ENCODE assay signal across 16 cellular contexts in genomic region chr14:100313045-100313400, GRCh38. TPM values are rescaled to one million over a fixed set of nuclear protein-coding genes. Genes with fewer than 3 reads are reported as not detected.
DNase-seq lines count a peak whose midpoint lies in the region; ATAC-seq and TF ChIP-seq lines count a peak whose summit lies in the region.
"Had no signal": no experiment of that assay in that cellular context is flagged by ENCODE, and none has a peak within 500 bp of the region (broad histone marks: within the 10 kb centered on the region; RNA-seq: fewer than 3 reads in every experiment).

No MANE protein-coding gene starts in this region.

- no peak overlapping the region for H3K23ac ChIP-seq in mesenchymal stem cell (ENCODE audit: low read length in 2 of 2)

- in situ Hi-C loops in gastrocnemius medialis (cut with MboI; ENCODE audit: low sequenced_read_pairs in 4 of 4): no loop called here

- CTCF ChIA-PET in activated B cell treated with CpG ODN at 0.5 μM for 24 hours (lab: Charles Lee) (interaction anchor here (1.6 kb wide), 1 partner anchor 28 kb away, joined by 5 read pairs; no protein-coding TSS in a partner anchor), SK-N-SH (lab: Yijun Ruan, JAX) (interaction anchor here (1.9 to 2.0 kb wide), 2 partner anchors 10 to 72 kb away, joined by 5 to 8 read pairs; no protein-coding TSS in a partner anchor)

- H3K27me3 ChIP-seq in HL-60 (ENCODE audit: insufficient read depth, poor library complexity, severe bottlenecking) (no peaks in the 10 kb centered on the region), mesenchymal stem cell (ENCODE audit: control insufficient read depth in 1 of 2, insufficient read depth in 1 of 2, low read length in 2 of 2) (peaks cover 0 to 27% of the 10 kb centered on the region in 2 experiments), gastrocnemius medialis (no peaks in the 10 kb centered on the region), SK-N-SH (ENCODE audit: insufficient read depth) (no peaks in the 10 kb centered on the region)
- H3K27me3 ChIP-seq: BE2C had no signal

- peak overlapping the region; percentile 71 for H4K8ac ChIP-seq in mesenchymal stem cell (ENCODE audit: low read length)

- 70% methylated on average over 8 of the region's 8 CpGs for WGBS in mesenchymal stem cell
- WGBS in SK-N-SH (ENCODE audit: low lambda C conversion rate): 80% methylated on average over 1 of the region's 8 CpGs

- H3K27ac Mint-ChIP-seq in activated B cell treated with CpG ODN at 0.5 μM for 24 hours: peak overlapping the region; percentile 57

- H2BK5ac ChIP-seq in mesenchymal stem cell (ENCODE audit: low read depth, low read length, poor library complexity, severe bottlenecking): no peak overlapping the region

- H3K9ac ChIP-seq in mesenchymal stem cell (ENCODE audit: low read length) (no peak overlapping the region), SK-N-SH (no peak overlapping the region)

- H2BK15ac ChIP-seq in mesenchymal stem cell (ENCODE audit: low read depth, poor library complexity, severe bottlenecking): peak overlapping the region; percentile 40

- no peak overlapping the region for H3K4me3 Mint-ChIP-seq in activated B cell treated with CpG ODN at 0.5 μM for 24 hours

- H3K4me1 Mint-ChIP-seq in activated B cell treated with CpG ODN at 0.5 μM for 24 hours: peaks cover 22% of the 10 kb centered on the region

- ATAC-seq in activated B cell treated with CpG ODN at 0.5 μM for 24 hours (ENCODE audit: low read depth): no peak
- no peak for ATAC-seq in gastrocnemius medialis

- no peaks in the 10 kb centered on the region for H3K79me2 ChIP-seq in SK-N-SH (ENCODE audit: insufficient read depth)

- no peak overlapping the region for H2AK5ac ChIP-seq in mesenchymal stem cell (ENCODE audit: low read length, severe bottlenecking)

- no peak for TF ChIP-seq POLR2A in gastrocnemius medialis (IDR thresholded peaks at IDR 0.05)

- H2BK12ac ChIP-seq in mesenchymal stem cell (ENCODE audit: low read length in 2 of 2): no peak overlapping the region

- DNase-seq in HL-60 (ENCODE audit: low read depth in 1 of 2, low spot score in 1 of 2): no peak
- DNase-seq in activated B cell treated with CpG ODN at 0.5 μM for 24 hours: no peak
- DNase-seq in mesenchymal stem cell: no peak
- no peak for DNase-seq in gastrocnemius medialis
- DNase-seq in NOMO-1 treated with DMSO at 0.1 percent for 48 hours (lab: John Stamatoyannopoulos, UW; ENCODE audit: unreplicated experiment): no peak
- DNase-seq in stimulated activated CD4-positive, alpha-beta T cell treated with anti-CD3 and anti-CD28 coated beads, Interleukin-2, amount 100 ng/mL, for 24 hours: no peak
- DNase-seq in NCI-H2227 (lab: John Stamatoyannopoulos, UW; ENCODE audit: unreplicated experiment): no peak
- no peak for DNase-seq in SK-N-SH
- DNase-seq: BE2C, DMS153, NCI-H1436 treated with DMSO at 0.1 percent for 48 hours, NCI-H226, NCI-H526, PC-9 had no signal

- POLR2A ChIA-PET in activated B cell treated with CpG ODN at 0.5 μM for 24 hours (lab: Charles Lee): interaction anchor here (0.8 to 1.2 kb wide), 4 partner anchors 10 to 120 kb away, joined by 3 read pairs; no protein-coding TSS in a partner anchor
- POLR2A ChIA-PET in SK-N-SH (lab: Yijun Ruan, JAX): no interaction called here

- H3K27ac ChIP-seq in HL-60 (replicated peaks) (peak overlapping the region; percentile 57), mesenchymal stem cell (ENCODE audit: low read length, poor library complexity, severe bottlenecking) (no peak overlapping the region), gastrocnemius medialis (peak overlapping the region; percentile 45 to 79 (median 62)), SK-N-SH (ENCODE audit: low read depth in 2 of 2, low read length in 1 of 2) (no peak overlapping the region)
- H3K27ac ChIP-seq: PC-9, SK-N-MC had no signal

- H4K91ac ChIP-seq in mesenchymal stem cell (ENCODE audit: low read length): no peak overlapping the region

- H3K36me3 Mint-ChIP-seq in activated B cell treated with CpG ODN at 0.5 μM for 24 hours (ENCODE audit: low read depth): no peaks in the 10 kb centered on the region

- no peak overlapping the region for H3K4ac ChIP-seq in mesenchymal stem cell (ENCODE audit: low read depth in 1 of 2, low read length in 2 of 2)

- H2AFZ ChIP-seq in mesenchymal stem cell (ENCODE audit: low read depth, low read length) (no peak overlapping the region), SK-N-SH (ENCODE audit: low read depth) (no peak overlapping the region)
- H2AFZ ChIP-seq: PC-9 had no signal

- no peaks in the 10 kb centered on the region for H3K9me2 ChIP-seq in SK-N-SH

- H3K36me3 ChIP-seq in mesenchymal stem cell (ENCODE audit: control insufficient read depth in 1 of 2, insufficient read depth in 2 of 2, low read depth in 1 of 2, low read length in 2 of 2) (peaks cover 0 to 4% of the 10 kb centered on the region in 2 experiments), gastrocnemius medialis (no peaks in the 10 kb centered on the region), SK-N-SH (replicated peaks in 1 of 2; ENCODE audit: control insufficient read depth in 1 of 2, insufficient read depth in 2 of 2, low read length in 1 of 2) (no peaks in the 10 kb centered on the region)
- H3K36me3 ChIP-seq: BE2C, HAP-1 had no signal

- H4K20me1 ChIP-seq in SK-N-SH (ENCODE audit: insufficient read depth): no peaks in the 10 kb centered on the region

- H3K4me3 ChIP-seq in HL-60 (replicated peaks; ENCODE audit: insufficient read depth, low read length) (no peak overlapping the region), mesenchymal stem cell (ENCODE audit: insufficient read depth in 1 of 2, low read depth in 1 of 2, low read length in 2 of 2) (no peak overlapping the region), gastrocnemius medialis (no peak overlapping the region), SK-N-SH (ENCODE audit: low read depth in 2 of 2, low read length in 1 of 2) (no peak overlapping the region)
- H3K4me3 ChIP-seq: HAP-1, PC-9, SK-N-MC had no signal

- no peak overlapping the region for H2BK120ac ChIP-seq in mesenchymal stem cell (ENCODE audit: low read depth, low read length)

- H3F3A ChIP-seq in SK-N-SH (replicated peaks; ENCODE audit: insufficient read depth): no peaks in the 10 kb centered on the region

- H3K9me3 ChIP-seq in mesenchymal stem cell (ENCODE audit: control insufficient read depth, low read length) (no peaks in the 10 kb centered on the region), gastrocnemius medialis (no peaks in the 10 kb centered on the region), SK-N-SH (no peaks in the 10 kb centered on the region)
- H3K9me3 ChIP-seq: BE2C, HAP-1 had no signal

- no peak overlapping the region for H3K18ac ChIP-seq in mesenchymal stem cell (ENCODE audit: low read depth in 1 of 2, low read length in 2 of 2)

- intact Hi-C loops in activated B cell treated with CpG ODN at 0.5 μM for 24 hours (cut with micrococcal nuclease): no loop called here
- intact Hi-C loops in gastrocnemius medialis (cut with DNase I; ENCODE audit: low total_unique reads): no loop called here

- H3K9me3 Mint-ChIP-seq in activated B cell treated with CpG ODN at 0.5 μM for 24 hours: no peaks in the 10 kb centered on the region

- H3K4me2 ChIP-seq in mesenchymal stem cell (ENCODE audit: low read length, poor library complexity, severe bottlenecking) (no peak overlapping the region), SK-N-SH (no peak overlapping the region)
- H3K4me2 ChIP-seq: PC-9 had no signal

- no peak for TF ChIP-seq CTCF in HL-60 (IDR thresholded peaks at IDR 0.05; ENCODE audit: insufficient read depth, low read length)
- no peak for TF ChIP-seq CTCF in activated B cell treated with CpG ODN at 0.5 μM for 24 hours (IDR thresholded peaks at IDR 0.05)
- TF ChIP-seq CTCF in gastrocnemius medialis (IDR thresholded peaks at IDR 0.05 in 4 of 5, conservative IDR thresholded peaks at IDR 0.05 in 1 of 5): no peak
- TF ChIP-seq CTCF in SK-N-SH (IDR thresholded peaks at IDR 0.05): no peak

- H3K4me1 ChIP-seq in mesenchymal stem cell (ENCODE audit: control insufficient read depth, insufficient read depth, low read depth, low read length) (peaks cover 17% of the 10 kb centered on the region), gastrocnemius medialis (peaks cover 16 to 22% of the 10 kb centered on the region in 2 donors), SK-N-SH (ENCODE audit: control insufficient read depth in 1 of 2, insufficient read depth in 2 of 2, low read depth in 1 of 2, low read length in 1 of 2) (peaks cover 0 to 15% of the 10 kb centered on the region in 2 experiments; a peak in 1 of 4 replicates)
- H3K4me1 ChIP-seq: BE2C had no signal

- peak overlapping the region in 1 of 2 experiments; percentile 6 for H3K14ac ChIP-seq in mesenchymal stem cell (ENCODE audit: low read length in 2 of 2)

- no peak for TF ChIP-seq EP300 in SK-N-SH (IDR thresholded peaks at IDR 0.05; ENCODE audit: borderline replicate concordance in 1 of 2, low read depth in 1 of 2, low read length in 1 of 2)

- no peak for TF ChIP-seq RAD21 in SK-N-SH (IDR thresholded peaks at IDR 0.05; ENCODE audit: low read length)

- peaks cover 7% of the 10 kb centered on the region for H3K79me1 ChIP-seq in mesenchymal stem cell (replicated peaks; ENCODE audit: low read length, poor library complexity, severe bottlenecking)

- no peaks in the 10 kb centered on the region for H3K27me3 Mint-ChIP-seq in activated B cell treated with CpG ODN at 0.5 μM for 24 hours

TF ChIP-seq in SK-N-SH, 30 proteins besides CTCF, POLR2A, EP300 and RAD21 (continues in another document):
- TF ChIP-seq MAX (IDR thresholded peaks at IDR 0.05; ENCODE audit: low read depth) (no peak), YY1 (IDR thresholded peaks at IDR 0.05; ENCODE audit: low read depth) (no peak), NFIC (IDR thresholded peaks at IDR 0.05; ENCODE audit: borderline replicate concordance) (no peak), POLR2AphosphoS5 (IDR thresholded peaks at IDR 0.05; ENCODE audit: low read depth, low read length) (no peak), ELF1 (IDR thresholded peaks at IDR 0.05) (no peak), TCF12 (IDR thresholded peaks at IDR 0.05) (no peak)

RNA-seq across cellular contexts. Expression of gene SLC25A29, which starts 6.8 kb away (rescaled TPM):
- 20.6 and 28.8 TPM in 2 replicates for total RNA-seq in activated B cell treated with CpG ODN at 0.5 μM for 24 hours
- polyA plus RNA-seq in mesenchymal stem cell (2013, experiment 1 of 2): 16.0 TPM
- 16.1 TPM for polyA plus RNA-seq in mesenchymal stem cell (2013, experiment 2 of 2)
- total RNA-seq in gastrocnemius medialis: 10 to 100 TPM in 2 of 4 donors, 1 to 10 TPM in 2; 9.0 to 17.4 (median 13.4) TPM
- polyA plus RNA-seq in SK-N-SH (2012; rRNA removed): 66.9 and 84.6 TPM in 2 replicates
- polyA plus RNA-seq in SK-N-SH (2012; cell fraction: cytosol; rRNA removed): 13.9 and 26.7 TPM in 2 replicates
- polyA plus RNA-seq in SK-N-SH (2012; cell fraction: nucleus; rRNA removed): 442 and 628 TPM in 2 replicates

RNA-seq across cellular contexts. Expression of gene SLC25A47, which starts 10.1 kb away (rescaled TPM):
- total RNA-seq in activated B cell treated with CpG ODN at 0.5 μM for 24 hours: not detected in 2 replicates
- polyA plus RNA-seq in mesenchymal stem cell (2013, experiment 1 of 2): not detected
- not detected for polyA plus RNA-seq in mesenchymal stem cell (2013, experiment 2 of 2)
- 1 to 10 TPM in 1 of 4 donors, under 1 TPM in 1, not detected in 2; 0.46 to 1.3 TPM for total RNA-seq in gastrocnemius medialis
- polyA plus RNA-seq in SK-N-SH (2012; rRNA removed): not detected in 2 replicates
- not detected in 2 replicates for polyA plus RNA-seq in SK-N-SH (2012; cell fraction: cytosol; rRNA removed)
- polyA plus RNA-seq in SK-N-SH (2012; cell fraction: nucleus; rRNA removed): 0.06 TPM in 1 of 2 replicates, not detected in the other
- total RNA-seq: PC-9 had no signal

Comparison
In these comparisons a context has a peak if more than half of its experiments do, and no peak if none do; other contexts are left out.
1. H3K27ac ChIP-seq: peak in HL-60 (single experiment) and gastrocnemius medialis (4 of 4); none in mesenchymal stem cell (single experiment) and SK-N-SH (0 of 2).